ENCODE assay signal across 24 cellular contexts in genomic region chr6:67541591-67541990, GRCh38.
DNase-seq lines count a peak whose midpoint lies in the region; ATAC-seq, FAIRE-seq and TF ChIP-seq lines count a peak whose summit lies in the region.
"Had no signal": no experiment of that assay in that cellular context is flagged by ENCODE, and none has a peak within 500 bp of the region (broad histone marks: within the 10 kb centered on the region; RNA-seq: fewer than 3 reads in every experiment).

No MANE protein-coding gene starts in this region.

- DNase-seq in AG04449 (ENCODE audit: low read depth, low spot score) (peak; percentile 1), PC-3 (peak; percentile 34), foreskin fibroblast (peak; percentile 73 to 86), heart right ventricle (no peak), colonic mucosa (no peak)
- no peak for DNase-seq in activated CD4-positive, alpha-beta memory T cell treated with anti-CD3 and anti-CD28 coated beads for 36 hours
- DNase-seq: DMS53; NCI-H1092 treated with DMSO at 0.1 percent for 48 hours; NCI-H146; NCI-H2029; NCI-H226; NCI-H510A treated with DMSO at 0.1 percent for 48 hours; NCI-H774; NK-92 treated with Interleukin-12 subunit alpha and Interleukin-12 subunit beta, amount 100 ng/mL, for 24 hours; SIG-M5 had no signal

- no peak overlapping the region for H3K4me3 Mint-ChIP-seq in activated CD4-positive, alpha-beta memory T cell treated with anti-CD3 and anti-CD28 coated beads for 36 hours
- H3K4me3 Mint-ChIP-seq: B cell had no signal

- CTCF ChIA-PET in AG04449 (lab: Yijun Ruan, JAX) (no interaction called here), PC-3 (lab: Charles Lee) (interaction anchor here (0.6 kb wide), 1 partner anchor 463 kb away, joined by 3 read pairs; no protein-coding TSS in a partner anchor)
- CTCF ChIA-PET in activated CD4-positive, alpha-beta memory T cell treated with anti-CD3 and anti-CD28 coated beads for 36 hours (lab: Charles Lee): no interaction called here

- H3K36me3 Mint-ChIP-seq in activated CD4-positive, alpha-beta memory T cell treated with anti-CD3 and anti-CD28 coated beads for 36 hours: no peaks in the 10 kb centered on the region

- no TSS peak for BruUV-seq in PC-3 (replicated peaks; lab: Mats Ljungman, UMichigan)

- H3K9me2 ChIP-seq in PC-3 (replicated peaks; ENCODE audit: low read length): no peaks in the 10 kb centered on the region

- no peaks in the 10 kb centered on the region for H4K20me1 ChIP-seq in PC-3 (ENCODE audit: low read length)

- FAIRE-seq in endometrium (lab: Jason Lieb, UNC): peak; percentile 33
- FAIRE-seq: D721Med, H54, HepG2, K562 had no signal

- H3K4me1 ChIP-seq in PC-3 (ENCODE audit: insufficient read depth, low read length): no peaks in the 10 kb centered on the region
- no peaks in the 10 kb centered on the region for H3K4me1 ChIP-seq in heart right ventricle
- no peaks in the 10 kb centered on the region for H3K4me1 ChIP-seq in colonic mucosa

- TF ChIP-seq CTCF in AG04449 (IDR thresholded peaks at IDR 0.05; ENCODE audit: insufficient read depth, low read length, missing control alignments): no peak
- no peak for TF ChIP-seq CTCF in PC-3 (conservative IDR thresholded peaks at IDR 0.05; ENCODE audit: low read depth, low read length)
- TF ChIP-seq CTCF in foreskin fibroblast (IDR thresholded peaks at IDR 0.05; ENCODE audit: low read depth, low read length): no peak
- TF ChIP-seq CTCF in heart right ventricle (IDR thresholded peaks at IDR 0.05): no peak
- no peak for TF ChIP-seq CTCF in colonic mucosa (IDR thresholded peaks at IDR 0.05)

- H3K4me3 ChIP-seq in AG04449 (ENCODE audit: low read depth, low read length) (no peak overlapping the region), PC-3 (ENCODE audit: low read length) (no peak overlapping the region), foreskin fibroblast (ENCODE audit: low read depth in 1 of 2, low read length in 2 of 2) (no peak overlapping the region), heart right ventricle (no peak overlapping the region), colonic mucosa (no peak overlapping the region)
- H3K4me3 ChIP-seq: K562 had no signal

- H3K27me3 Mint-ChIP-seq in activated CD4-positive, alpha-beta memory T cell treated with anti-CD3 and anti-CD28 coated beads for 36 hours: no peaks in the 10 kb centered on the region
- H3K27me3 Mint-ChIP-seq: B cell had no signal

- no peaks in the 10 kb centered on the region for H3K79me2 ChIP-seq in PC-3 (ENCODE audit: low read length)

- no peaks in the 10 kb centered on the region for H3K27me3 ChIP-seq in PC-3 (ENCODE audit: low read length)
- no peaks in the 10 kb centered on the region for H3K27me3 ChIP-seq in heart right ventricle
- no peaks in the 10 kb centered on the region for H3K27me3 ChIP-seq in colonic mucosa

- H3K36me3 ChIP-seq in PC-3 (ENCODE audit: low read depth, low read length): peaks cover 5% of the 10 kb centered on the region; the same call in 1 of the 2 replicates
- no peaks in the 10 kb centered on the region for H3K36me3 ChIP-seq in heart right ventricle
- no peaks in the 10 kb centered on the region for H3K36me3 ChIP-seq in colonic mucosa

- POLR2A ChIA-PET in AG04449 (lab: Yijun Ruan, JAX) (no interaction called here), PC-3 (lab: Charles Lee; ENCODE audit: unreplicated experiment) (no interaction called here)
- POLR2A ChIA-PET in activated CD4-positive, alpha-beta memory T cell treated with anti-CD3 and anti-CD28 coated beads for 36 hours (lab: Charles Lee): no interaction called here

- H3K9ac ChIP-seq in PC-3 (ENCODE audit: low read length) (no peak overlapping the region), colonic mucosa (ENCODE audit: low read depth in 2 of 2, low read length in 2 of 2) (no peak overlapping the region)

- H3K4me2 ChIP-seq in PC-3 (ENCODE audit: low read length): no peak overlapping the region

- H3F3A ChIP-seq in PC-3 (ENCODE audit: low read length, unreplicated experiment): no peaks in the 10 kb centered on the region

- no peaks in the 10 kb centered on the region for H3K4me1 Mint-ChIP-seq in activated CD4-positive, alpha-beta memory T cell treated with anti-CD3 and anti-CD28 coated beads for 36 hours (ENCODE audit: low read depth)
- H3K4me1 Mint-ChIP-seq: B cell had no signal

- H3K9me3 ChIP-seq in PC-3 (ENCODE audit: low read length) (peaks cover 6% of the 10 kb centered on the region; the same call in 1 of the 2 replicates), heart right ventricle (peaks cover 0 to 48% (median 13%) of the 10 kb centered on the region in 11 donors), colonic mucosa (no peaks in the 10 kb centered on the region)

- H3K27ac ChIP-seq in PC-3 (ENCODE audit: low read length) (no peak overlapping the region), heart right ventricle (no peak overlapping the region), colonic mucosa (no peak overlapping the region)
- H3K27ac ChIP-seq: HL-60 had no signal

- no peak overlapping the region for H3K27ac Mint-ChIP-seq in activated CD4-positive, alpha-beta memory T cell treated with anti-CD3 and anti-CD28 coated beads for 36 hours
- H3K27ac Mint-ChIP-seq: B cell had no signal

- no peak overlapping the region for H2AFZ ChIP-seq in PC-3 (ENCODE audit: low read length)

- peaks cover 27% of the 10 kb centered on the region for H3K9me3 Mint-ChIP-seq in activated CD4-positive, alpha-beta memory T cell treated with anti-CD3 and anti-CD28 coated beads for 36 hours

- ATAC-seq in PC-3: peak; percentile 85
- no peak for ATAC-seq in heart right ventricle
- no peak for ATAC-seq in GM19023 (IDR thresholded peaks at IDR 0.05; ENCODE audit: unreplicated experiment)
- ATAC-seq: HepG2, K562, Panc1 had no signal

- intact Hi-C loops in PC-3 (cut with micrococcal nuclease) (loop anchor here (5.0 kb wide), 1 partner anchor 136 kb away; no protein-coding TSS in a partner anchor), heart right ventricle (cut with DNase I) (no loop called here), colonic mucosa (cut with DNase I) (no loop called here)
- intact Hi-C loops in activated CD4-positive, alpha-beta memory T cell treated with anti-CD3 and anti-CD28 coated beads for 36 hours (cut with micrococcal nuclease): no loop called here

Comparison
In these comparisons a context has a peak if more than half of its experiments do, and no peak if none do; other contexts are left out.
1. DNase-seq: peak in AG04449 (single experiment), PC-3 (single experiment) and foreskin fibroblast (2 of 2); none in heart right ventricle (0 of 2), activated CD4-positive, alpha-beta memory T cell treated with anti-CD3 and anti-CD28 coated beads for 36 hours (single experiment) and colonic mucosa (single experiment).